In the genomic region with DNA sequence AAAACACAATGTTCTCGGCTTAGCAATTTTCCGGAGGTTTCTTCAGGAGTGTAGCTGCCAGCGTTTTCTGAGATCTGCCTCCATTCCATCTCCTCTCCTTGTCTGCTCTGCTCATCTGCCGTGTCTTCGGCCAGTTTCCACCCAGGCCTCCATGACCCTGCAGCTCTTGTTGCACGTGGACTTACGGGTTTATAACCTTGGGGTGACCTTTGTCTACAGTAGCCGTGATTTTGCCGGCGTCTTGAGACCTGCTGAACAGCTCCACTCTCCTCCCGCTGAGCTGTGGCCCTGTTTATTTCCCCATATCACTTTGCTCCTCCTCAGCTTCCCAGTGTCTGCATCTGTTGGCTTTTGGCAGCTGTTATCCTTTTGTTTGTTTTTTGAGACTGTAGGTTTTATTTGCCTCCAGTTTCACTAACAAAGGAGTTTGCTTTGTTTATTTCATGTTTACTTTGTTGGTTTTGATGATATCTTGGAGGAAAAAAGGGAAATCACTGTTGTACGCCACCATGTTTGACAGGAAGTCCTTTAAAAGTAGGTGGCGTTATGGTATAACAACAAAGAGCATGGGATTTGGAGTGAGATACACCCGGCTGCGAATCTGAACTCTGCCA, we compare ENCODE assay signal across 27 cellular contexts. TPM values are rescaled to one million over a fixed set of nuclear protein-coding genes. Genes with fewer than 3 reads are reported as not detected.
DNase-seq lines count a peak whose midpoint lies in the region; ATAC-seq and TF ChIP-seq lines count a peak whose summit lies in the region.
"Had no signal": no experiment of that assay in that cellular context is flagged by ENCODE, and none has a peak within 500 bp of the region (broad histone marks: within the 10 kb centered on the region; RNA-seq: fewer than 3 reads in every experiment).

No MANE protein-coding gene starts in this region.

- no peaks in the 10 kb centered on the region for H3K79me2 ChIP-seq in OCI-LY3 (ENCODE audit: low read length)

- H3K4me1 ChIP-seq in OCI-LY3 (ENCODE audit: low read length): peaks cover 33% of the 10 kb centered on the region
- no peaks in the 10 kb centered on the region for H3K4me1 ChIP-seq in lower lobe of right lung
- H3K4me1 ChIP-seq: ascending aorta, Peyer's patch, spleen had no signal

- H3K4me3 ChIP-seq in OCI-LY3 (ENCODE audit: low read length): no peak overlapping the region
- no peak overlapping the region for H3K4me3 ChIP-seq in lower lobe of right lung
- H3K4me3 ChIP-seq: ascending aorta, lung, Peyer's patch, SK-N-MC, spleen had no signal

- H3K9me3 Mint-ChIP-seq in stimulated activated effector memory CD8-positive, alpha-beta T cell treated with anti-CD3 and anti-CD28 coated beads, Interleukin-12 subunit alpha, Interleukin-12 subunit beta, amount 100 ng/mL, for 72 hours: no peaks in the 10 kb centered on the region
- H3K9me3 Mint-ChIP-seq: activated CD8-positive, alpha-beta T cell treated with anti-CD3 and anti-CD28 coated beads for 36 hours; activated naive CD4-positive, alpha-beta T cell treated with anti-CD3 and anti-CD28 coated beads, Interleukin-2, amount 50 U/mL, for 24 hours; activated T-cell treated with anti-CD3 and anti-CD28 coated beads, Interleukin-2, amount 50 U/mL, for 4 hours; CD14-positive monocyte; IgD-negative memory B cell had no signal

- no peaks in the 10 kb centered on the region for H3K27me3 ChIP-seq in OCI-LY3 (ENCODE audit: low read depth, low read length)
- no peaks in the 10 kb centered on the region for H3K27me3 ChIP-seq in lower lobe of right lung (ENCODE audit: low read depth)
- H3K27me3 ChIP-seq: ascending aorta, Peyer's patch, spleen had no signal

- no peak overlapping the region for H3K9ac ChIP-seq in OCI-LY3 (ENCODE audit: low read length)

- H3K4me3 Mint-ChIP-seq in stimulated activated effector memory CD8-positive, alpha-beta T cell treated with anti-CD3 and anti-CD28 coated beads, Interleukin-12 subunit alpha, Interleukin-12 subunit beta, amount 100 ng/mL, for 72 hours: no peak overlapping the region
- H3K4me3 Mint-ChIP-seq: activated CD8-positive, alpha-beta T cell treated with anti-CD3 and anti-CD28 coated beads for 36 hours; activated naive CD4-positive, alpha-beta T cell treated with anti-CD3 and anti-CD28 coated beads, Interleukin-2, amount 50 U/mL, for 24 hours; activated T-cell treated with anti-CD3 and anti-CD28 coated beads, Interleukin-2, amount 50 U/mL, for 4 hours; CD14-positive monocyte had no signal

- ATAC-seq in stimulated activated effector memory CD8-positive, alpha-beta T cell treated with anti-CD3 and anti-CD28 coated beads, Interleukin-12 subunit alpha, Interleukin-12 subunit beta, amount 100 ng/mL, for 72 hours: no peak
- ATAC-seq in lower lobe of right lung: no peak
- ATAC-seq in GM19023 (IDR thresholded peaks at IDR 0.05; ENCODE audit: unreplicated experiment): no peak
- no peak for ATAC-seq in left lobe of liver
- ATAC-seq: activated CD8-positive, alpha-beta T cell treated with anti-CD3 and anti-CD28 coated beads for 36 hours; activated T-cell treated with anti-CD3 and anti-CD28 coated beads, Interleukin-2, amount 50 U/mL, for 4 hours had no signal

- no peak for TF ChIP-seq CTCF in OCI-LY3 (IDR thresholded peaks at IDR 0.05; ENCODE audit: low read depth, low read length)
- TF ChIP-seq CTCF in lower lobe of right lung (IDR thresholded peaks at IDR 0.05): no peak

- H3K4me1 Mint-ChIP-seq in stimulated activated effector memory CD8-positive, alpha-beta T cell treated with anti-CD3 and anti-CD28 coated beads, Interleukin-12 subunit alpha, Interleukin-12 subunit beta, amount 100 ng/mL, for 72 hours: no peaks in the 10 kb centered on the region
- H3K4me1 Mint-ChIP-seq: activated naive CD4-positive, alpha-beta T cell treated with anti-CD3 and anti-CD28 coated beads, Interleukin-2, amount 50 U/mL, for 24 hours; CD14-positive monocyte had no signal

- H4K20me1 ChIP-seq in OCI-LY3 (ENCODE audit: insufficient read depth, low read length): no peaks in the 10 kb centered on the region

- no peak overlapping the region for H2AFZ ChIP-seq in OCI-LY3 (ENCODE audit: low read depth, low read length)

- H3K36me3 ChIP-seq in OCI-LY3 (replicated peaks; ENCODE audit: low read depth, low read length): no peaks in the 10 kb centered on the region
- H3K36me3 ChIP-seq in lower lobe of right lung: peaks cover 6% of the 10 kb centered on the region
- H3K36me3 ChIP-seq: Peyer's patch, spleen had no signal

- H3K9me3 ChIP-seq in OCI-LY3 (ENCODE audit: insufficient read depth, low read length) (no peaks in the 10 kb centered on the region), lower lobe of right lung (no peaks in the 10 kb centered on the region)
- H3K9me3 ChIP-seq: ascending aorta, Peyer's patch, spleen had no signal

- intact Hi-C loops in lower lobe of right lung (cut with DNase I): no loop called here

- DNase-seq in NCI-H345 (lab: John Stamatoyannopoulos, UW) (peak; percentile 34), NCI-H345 treated with DMSO at 0.1 percent for 48 hours (lab: John Stamatoyannopoulos, UW; ENCODE audit: unreplicated experiment) (no peak), left kidney (ENCODE audit: low read depth, low spot score) (peak; percentile 51), lower lobe of right lung (no peak), left lobe of liver (ENCODE audit: low spot score) (no peak)
- no peak for DNase-seq in stimulated activated effector memory CD8-positive, alpha-beta T cell treated with anti-CD3 and anti-CD28 coated beads, Interleukin-12 subunit alpha, Interleukin-12 subunit beta, amount 100 ng/mL, for 72 hours (ENCODE audit: low spot score in 2 of 2)
- DNase-seq: ACHN; activated CD8-positive, alpha-beta T cell treated with anti-CD3 and anti-CD28 coated beads for 36 hours; activated T-cell treated with anti-CD3 and anti-CD28 coated beads, Interleukin-2, amount 50 U/mL, for 4 hours; DMS79 treated with DMSO at 0.1 percent for 48 hours; glutamatergic neuron; MV-4-11; NCI-H82; Peyer's patch; spleen had no signal

- no peaks in the 10 kb centered on the region for H3K36me3 Mint-ChIP-seq in stimulated activated effector memory CD8-positive, alpha-beta T cell treated with anti-CD3 and anti-CD28 coated beads, Interleukin-12 subunit alpha, Interleukin-12 subunit beta, amount 100 ng/mL, for 72 hours
- H3K36me3 Mint-ChIP-seq: activated naive CD4-positive, alpha-beta T cell treated with anti-CD3 and anti-CD28 coated beads, Interleukin-2, amount 50 U/mL, for 24 hours; CD14-positive monocyte had no signal

- H3K27ac Mint-ChIP-seq in stimulated activated effector memory CD8-positive, alpha-beta T cell treated with anti-CD3 and anti-CD28 coated beads, Interleukin-12 subunit alpha, Interleukin-12 subunit beta, amount 100 ng/mL, for 72 hours: peak overlapping the region; percentile 77
- H3K27ac Mint-ChIP-seq: activated CD8-positive, alpha-beta T cell treated with anti-CD3 and anti-CD28 coated beads for 36 hours; activated naive CD4-positive, alpha-beta T cell treated with anti-CD3 and anti-CD28 coated beads, Interleukin-2, amount 50 U/mL, for 24 hours; IgD-negative memory B cell had no signal

- peak overlapping the region; percentile 66 for H3K27ac ChIP-seq in OCI-LY3 (ENCODE audit: low read length)
- no peak overlapping the region for H3K27ac ChIP-seq in lower lobe of right lung
- H3K27ac ChIP-seq: ascending aorta, Peyer's patch, SK-N-MC, spleen had no signal

- peak overlapping the region; percentile 62 for H3K4me2 ChIP-seq in OCI-LY3 (ENCODE audit: low read length)

RNA-seq across cellular contexts. Expression of a gene that starts 29.3 kb away (rescaled TPM):
- not detected for total RNA-seq in lower lobe of right lung
- total RNA-seq in left lobe of liver: 64.6 TPM
- total RNA-seq: activated CD8-positive, alpha-beta T cell treated with anti-CD3 and anti-CD28 coated beads for 36 hours; activated T-cell treated with anti-CD3 and anti-CD28 coated beads, Interleukin-2, amount 50 U/mL, for 4 hours; ascending aorta; fibroblast of lung; myocyte; subcutaneous adipose tissue; ureter had no signal

RNA-seq across cellular contexts. Expression of a gene that starts 38.0 kb away (rescaled TPM):
- total RNA-seq in lower lobe of right lung (14.0 TPM), left lobe of liver (2.7 TPM)

Comparison
In these comparisons a context has a peak if more than half of its experiments do, and no peak if none do; other contexts are left out.
1. DNase-seq: peak in NCI-H345 (single experiment) and left kidney (single experiment); none in NCI-H345 treated with DMSO at 0.1 percent for 48 hours (single experiment), stimulated activated effector memory CD8-positive, alpha-beta T cell treated with anti-CD3 and anti-CD28 coated beads, Interleukin-12 subunit alpha, Interleukin-12 subunit beta, amount 100 ng/mL, for 72 hours (0 of 2), lower lobe of right lung (single experiment) and left lobe of liver (single experiment).
2. RNA of a gene that starts 29.3 kb away (total RNA-seq): 64.6 TPM in left lobe of liver (single experiment); not detected in lower lobe of right lung (single experiment); every median in the first group is over 10 times any median in the second.